28 cellular contexts compared by ENCODE assay signal in the genomic region with DNA sequence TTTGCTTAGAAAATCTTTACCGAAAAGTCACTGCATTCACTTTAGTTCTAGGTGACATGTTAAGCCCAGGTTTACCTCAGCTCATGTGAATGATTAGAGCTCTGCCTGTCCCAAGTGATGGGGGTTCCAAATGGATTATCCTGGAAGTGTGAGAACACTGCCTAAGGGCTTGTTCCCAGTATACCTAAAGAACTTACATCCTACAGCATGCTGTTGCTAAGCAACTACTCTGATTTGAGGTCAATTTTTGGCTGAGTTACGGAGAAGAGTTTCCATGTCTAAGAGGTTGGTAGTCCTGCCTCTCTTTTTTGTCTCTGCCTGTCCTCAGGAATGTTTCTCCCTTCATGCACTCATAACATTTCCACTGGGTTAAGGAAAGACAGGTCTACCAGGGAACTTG.
"Had no signal": no experiment of that assay in that cellular context is flagged by ENCODE, and none has a peak within 500 bp of the region (broad histone marks: within the 10 kb centered on the region; RNA-seq: fewer than 3 reads in every experiment).

No MANE protein-coding gene starts in this region.

- H3K27ac Mint-ChIP-seq: immature natural killer cell; memory B cell; naive thymus-derived CD8-positive, alpha-beta T cell; neural progenitor cell; stimulated activated effector memory CD8-positive, alpha-beta T cell treated with anti-CD3 and anti-CD28 coated beads, Interleukin-12 subunit alpha, Interleukin-12 subunit beta, amount 100 ng/mL, for 72 hours; stimulated activated naive CD8-positive, alpha-beta T cell treated with anti-CD3 and anti-CD28 coated beads, Interleukin-15, Interleukin-2, amounts not matched to agents 100 ng/mL and 50 ng/mL, for 24 hours had no signal

- DNase-seq: heart left ventricle; hypothalamus; immature natural killer cell; kidney; left colon; left lung; naive thymus-derived CD8-positive, alpha-beta T cell; occipital lobe; retina; right cardiac atrium; sigmoid colon; small intestine; spleen; stimulated activated CD4-positive, alpha-beta T cell treated with anti-CD3 and anti-CD28 coated beads, Interleukin-4, amount 100 ng/mL, for 24 hours; stimulated activated naive CD4-positive, alpha-beta T cell; tibial artery; trophoblast cell; upper lobe of right lung had no signal

- H3K9me3 ChIP-seq: neutrophil, sigmoid colon, suprapubic skin, thoracic aorta, tibial artery, upper lobe of right lung had no signal

- H3K27me3 Mint-ChIP-seq: memory B cell; naive thymus-derived CD8-positive, alpha-beta T cell; stimulated activated naive CD8-positive, alpha-beta T cell treated with anti-CD3 and anti-CD28 coated beads, Interleukin-15, Interleukin-2, amounts not matched to agents 100 ng/mL and 50 ng/mL, for 24 hours had no signal

- H3K9me3 Mint-ChIP-seq: nephron; stimulated activated naive CD8-positive, alpha-beta T cell treated with anti-CD3 and anti-CD28 coated beads, Interleukin-15, Interleukin-2, amounts not matched to agents 100 ng/mL and 50 ng/mL, for 24 hours had no signal

- H3K9ac ChIP-seq: neural progenitor cell, parathyroid adenoma had no signal

- H3K4me2 ChIP-seq: neural progenitor cell had no signal

- H3K27ac ChIP-seq: heart left ventricle, left lung, neural progenitor cell, neutrophil, parathyroid adenoma, sigmoid colon, spleen, suprapubic skin, thoracic aorta, tibial artery, upper lobe of right lung had no signal

- H3K4me1 ChIP-seq: heart left ventricle, left lung, neural progenitor cell, parathyroid adenoma, sigmoid colon, spleen, suprapubic skin, tibial artery, upper lobe of right lung had no signal

- H3K27me3 ChIP-seq: heart left ventricle, left lung, neural progenitor cell, neutrophil, sigmoid colon, spleen, suprapubic skin, tibial artery, upper lobe of right lung had no signal

- H3K4me3 Mint-ChIP-seq: immature natural killer cell; memory B cell; naive thymus-derived CD8-positive, alpha-beta T cell; nephron; neural progenitor cell; stimulated activated effector memory CD8-positive, alpha-beta T cell treated with anti-CD3 and anti-CD28 coated beads, Interleukin-12 subunit alpha, Interleukin-12 subunit beta, amount 100 ng/mL, for 72 hours; stimulated activated naive CD8-positive, alpha-beta T cell treated with anti-CD3 and anti-CD28 coated beads, Interleukin-15, Interleukin-2, amounts not matched to agents 100 ng/mL and 50 ng/mL, for 24 hours had no signal

- H3K36me3 Mint-ChIP-seq: immature natural killer cell; memory B cell; naive thymus-derived CD8-positive, alpha-beta T cell; neural progenitor cell; stimulated activated effector memory CD8-positive, alpha-beta T cell treated with anti-CD3 and anti-CD28 coated beads, Interleukin-12 subunit alpha, Interleukin-12 subunit beta, amount 100 ng/mL, for 72 hours had no signal

- H3K4me1 Mint-ChIP-seq: immature natural killer cell; memory B cell; naive thymus-derived CD8-positive, alpha-beta T cell; nephron; stimulated activated effector memory CD8-positive, alpha-beta T cell treated with anti-CD3 and anti-CD28 coated beads, Interleukin-12 subunit alpha, Interleukin-12 subunit beta, amount 100 ng/mL, for 72 hours had no signal

- ATAC-seq: heart left ventricle; left colon; left lung; naive thymus-derived CD8-positive, alpha-beta T cell; right cardiac atrium; stimulated activated effector memory CD8-positive, alpha-beta T cell treated with anti-CD3 and anti-CD28 coated beads, Interleukin-12 subunit alpha, Interleukin-12 subunit beta, amount 100 ng/mL, for 72 hours; upper lobe of right lung had no signal

- H3K4me3 ChIP-seq: heart left ventricle, left lung, lung, neural progenitor cell, sigmoid colon, spleen, suprapubic skin, thoracic aorta, tibial artery, upper lobe of right lung had no signal

- H3K79me2 ChIP-seq: parathyroid adenoma had no signal

- H3K36me3 ChIP-seq: heart left ventricle, left lung, neural progenitor cell, neutrophil, sigmoid colon, spleen, suprapubic skin, thoracic aorta, tibial artery, upper lobe of right lung had no signal
